ENCODE assay signal across 24 cellular contexts in the genomic region with DNA sequence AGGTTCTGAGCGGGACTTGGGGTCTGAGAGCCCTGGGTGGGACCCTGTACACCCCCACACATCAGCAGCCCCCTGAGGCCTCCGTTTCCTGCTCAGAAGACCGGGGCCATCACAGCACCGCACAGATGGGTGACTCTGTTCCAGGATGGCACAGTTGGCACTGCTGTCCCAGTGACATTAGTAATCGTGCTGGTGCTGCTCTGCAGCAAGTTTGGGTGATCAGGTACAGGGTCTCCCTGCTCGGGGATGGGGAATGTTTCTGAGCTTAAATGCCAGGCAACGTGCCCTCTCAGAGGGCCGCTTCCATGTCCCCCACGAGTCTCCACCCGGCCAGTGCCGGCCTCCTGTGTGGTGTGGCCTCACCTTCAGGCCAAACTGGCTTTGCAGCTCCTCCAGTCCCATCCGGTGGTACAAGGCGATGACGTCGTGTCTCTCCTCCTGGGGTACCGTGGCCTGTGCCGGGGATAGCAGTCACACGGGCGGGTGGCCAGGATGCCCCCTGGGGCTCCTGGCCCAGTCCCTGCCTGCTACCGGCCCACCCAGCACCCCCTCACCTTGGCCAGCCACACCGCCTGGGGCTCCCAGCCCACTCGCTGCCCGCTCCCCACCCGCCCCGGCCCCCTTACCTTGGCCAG. TPM values are rescaled to one million over a fixed set of nuclear protein-coding genes. Genes with fewer than 3 reads are reported as not detected.
A peak's percentile ranks its signal among the peaks of the same experiment; 100 is the strongest.
DNase-seq lines count a peak whose midpoint lies in the region; FAIRE-seq and TF ChIP-seq lines count a peak whose summit lies in the region.
"Had no signal": no experiment of that assay in that cellular context is flagged by ENCODE, and none has a peak within 500 bp of the region (broad histone marks: within the 10 kb centered on the region; RNA-seq: fewer than 3 reads in every experiment).

No MANE protein-coding gene starts in this region.

- H3K27me3 Mint-ChIP-seq in activated naive CD4-positive, alpha-beta T cell treated with anti-CD3 and anti-CD28 coated beads, Interleukin-2, amount 10 ng/mL, durations not matched to agents 7 days and 5 days = peaks cover 14% of the 10 kb centered on the region
- no peaks in the 10 kb centered on the region for H3K27me3 Mint-ChIP-seq in activated naive CD4-positive, alpha-beta T cell treated with anti-CD3 and anti-CD28 coated beads for 36 hours (ENCODE audit: low read depth)
- H3K27me3 Mint-ChIP-seq in CD14-positive monocyte (ENCODE audit: low read depth in 3 of 3) = peaks cover 0 to 13% (median 7%) of the 10 kb centered on the region in 3 donors

- no peaks in the 10 kb centered on the region for H3K4me1 ChIP-seq in kidney (ENCODE audit: control insufficient read depth in 1 of 2, insufficient read depth in 1 of 2, low read depth in 1 of 2, low read length in 2 of 2)
- H3K4me1 ChIP-seq in testis = peaks cover 8% of the 10 kb centered on the region
- peaks cover 7 to 12% (median 9%) of the 10 kb centered on the region in 4 donors for H3K4me1 ChIP-seq in esophagus muscularis mucosa
- H3K4me1 ChIP-seq: BE2C had no signal

- H3K4me3 Mint-ChIP-seq in activated naive CD4-positive, alpha-beta T cell treated with anti-CD3 and anti-CD28 coated beads, Interleukin-2, amount 10 ng/mL, durations not matched to agents 7 days and 5 days = no peak overlapping the region
- no peak overlapping the region for H3K4me3 Mint-ChIP-seq in activated naive CD4-positive, alpha-beta T cell treated with anti-CD3 and anti-CD28 coated beads for 36 hours
- H3K4me3 Mint-ChIP-seq in CD14-positive monocyte = no peak overlapping the region
- H3K4me3 Mint-ChIP-seq: CD8-positive, alpha-beta T cell had no signal

- H3K36me3 ChIP-seq in kidney (ENCODE audit: control insufficient read depth in 1 of 2, insufficient read depth in 2 of 2, low read length in 2 of 2) (no peaks in the 10 kb centered on the region), testis (ENCODE audit: low read depth, missing control alignments) (no peaks in the 10 kb centered on the region), esophagus muscularis mucosa (no peaks in the 10 kb centered on the region)
- H3K36me3 ChIP-seq: BE2C had no signal

- H3K4me3 ChIP-seq in kidney (ENCODE audit: low read length in 2 of 2) (no peak overlapping the region), testis (no peak overlapping the region), esophagus muscularis mucosa (no peak overlapping the region)
- H3K4me3 ChIP-seq: GM12878 had no signal

- no peak overlapping the region for H3K9ac ChIP-seq in kidney (ENCODE audit: low read length in 2 of 2)

- H3K27ac Mint-ChIP-seq in activated naive CD4-positive, alpha-beta T cell treated with anti-CD3 and anti-CD28 coated beads, Interleukin-2, amount 10 ng/mL, durations not matched to agents 7 days and 5 days = no peak overlapping the region
- H3K27ac Mint-ChIP-seq in activated naive CD4-positive, alpha-beta T cell treated with anti-CD3 and anti-CD28 coated beads for 36 hours = no peak overlapping the region
- peak overlapping the region in 1 of 7 donors; percentile 45 for H3K27ac Mint-ChIP-seq in CD14-positive monocyte
- H3K27ac Mint-ChIP-seq: CD8-positive, alpha-beta T cell had no signal

- H3K27me3 ChIP-seq in testis (no peaks in the 10 kb centered on the region), esophagus muscularis mucosa (peaks cover 0 to 57% (median 0%) of the 10 kb centered on the region in 4 donors)
- H3K27me3 ChIP-seq: BE2C had no signal

- peaks cover 4% of the 10 kb centered on the region for H3K9me3 Mint-ChIP-seq in activated naive CD4-positive, alpha-beta T cell treated with anti-CD3 and anti-CD28 coated beads, Interleukin-2, amount 10 ng/mL, durations not matched to agents 7 days and 5 days
- H3K9me3 Mint-ChIP-seq in activated naive CD4-positive, alpha-beta T cell treated with anti-CD3 and anti-CD28 coated beads for 36 hours = peaks cover 1% of the 10 kb centered on the region
- H3K9me3 Mint-ChIP-seq in CD14-positive monocyte = peaks cover 0 to 5% (median 2%) of the 10 kb centered on the region in 7 donors
- H3K9me3 Mint-ChIP-seq: CD8-positive, alpha-beta T cell had no signal

- CTCF ChIA-PET in activated naive CD4-positive, alpha-beta T cell treated with anti-CD3 and anti-CD28 coated beads, Interleukin-2, amount 10 ng/mL, durations not matched to agents 7 days and 5 days (lab: Charles Lee) = no interaction called here
- CTCF ChIA-PET in activated naive CD4-positive, alpha-beta T cell treated with anti-CD3 and anti-CD28 coated beads for 36 hours (lab: Charles Lee) = no interaction called here

- TF ChIP-seq CTCF in CD14-positive monocyte (IDR thresholded peaks at IDR 0.05) (no peak), kidney (IDR thresholded peaks at IDR 0.05; ENCODE audit: borderline replicate concordance, extremely low read depth, insufficient read depth) (no peak), testis (IDR thresholded peaks at IDR 0.05) (no peak), esophagus muscularis mucosa (IDR thresholded peaks at IDR 0.05) (no peak)

- FAIRE-seq in kidney (lab: Jason Lieb, UNC) = no peak
- FAIRE-seq: A204.1, GM12878, GM18507 had no signal

- peak; percentile 14 for DNase-seq in activated naive CD4-positive, alpha-beta T cell treated with anti-CD3 and anti-CD28 coated beads, Interleukin-2, amount 10 ng/mL, durations not matched to agents 7 days and 5 days
- no peak for DNase-seq in activated naive CD4-positive, alpha-beta T cell treated with anti-CD3 and anti-CD28 coated beads for 36 hours
- DNase-seq in CD14-positive monocyte (ENCODE audit: low spot score) = peak; percentile 43
- peak; percentile 68 for DNase-seq in kidney
- peak; percentile 7 for DNase-seq in testis
- no peak for DNase-seq in esophagus muscularis mucosa (ENCODE audit: extremely low spot score)
- no peak for DNase-seq in iPS-NIHi7 (ENCODE audit: extremely low spot score)
- no peak for DNase-seq in RPMI8226
- DNase-seq: BE2C; Calu3; CD8-positive, alpha-beta T cell; DMS53; EL; GOT3; NCI-H1105; NCI-H1694; NCI-H2107; NCI-H2227 treated with DMSO at 0.1 percent for 48 hours; NCI-H524; NCI-H82 had no signal

- no peaks in the 10 kb centered on the region for H3K4me1 Mint-ChIP-seq in activated naive CD4-positive, alpha-beta T cell treated with anti-CD3 and anti-CD28 coated beads, Interleukin-2, amount 10 ng/mL, durations not matched to agents 7 days and 5 days
- no peaks in the 10 kb centered on the region for H3K4me1 Mint-ChIP-seq in activated naive CD4-positive, alpha-beta T cell treated with anti-CD3 and anti-CD28 coated beads for 36 hours (ENCODE audit: low read depth)
- H3K4me1 Mint-ChIP-seq in CD14-positive monocyte = no peaks in the 10 kb centered on the region

- no peaks in the 10 kb centered on the region for H3K36me3 Mint-ChIP-seq in activated naive CD4-positive, alpha-beta T cell treated with anti-CD3 and anti-CD28 coated beads, Interleukin-2, amount 10 ng/mL, durations not matched to agents 7 days and 5 days
- H3K36me3 Mint-ChIP-seq in activated naive CD4-positive, alpha-beta T cell treated with anti-CD3 and anti-CD28 coated beads for 36 hours (ENCODE audit: low read depth) = no peaks in the 10 kb centered on the region
- no peaks in the 10 kb centered on the region for H3K36me3 Mint-ChIP-seq in CD14-positive monocyte
- H3K36me3 Mint-ChIP-seq: CD8-positive, alpha-beta T cell had no signal

- H3K9me3 ChIP-seq in kidney (ENCODE audit: control insufficient read depth in 1 of 2, low read length in 2 of 2) (no peaks in the 10 kb centered on the region), testis (no peaks in the 10 kb centered on the region), esophagus muscularis mucosa (peaks cover 0 to 24% (median 3%) of the 10 kb centered on the region in 4 donors)
- H3K9me3 ChIP-seq: BE2C had no signal

- H3K27ac ChIP-seq in kidney (ENCODE audit: low read depth in 2 of 2, low read length in 2 of 2) = no peak overlapping the region
- no peak overlapping the region for H3K27ac ChIP-seq in testis
- H3K27ac ChIP-seq in esophagus muscularis mucosa (replicated peaks in 1 of 4) = no peak overlapping the region

- TF ChIP-seq POLR2A in testis (IDR thresholded peaks at IDR 0.05) (no peak), esophagus muscularis mucosa (IDR thresholded peaks at IDR 0.05; ENCODE audit: low read depth) (no peak)

- 91 to 92% methylated on average over 8 to 24 of the region's 25 CpGs for WGBS in testis, 2 donors
- 85% methylated on average over 11 of the region's 25 CpGs for WGBS in esophagus muscularis mucosa

- intact Hi-C loops in activated naive CD4-positive, alpha-beta T cell treated with anti-CD3 and anti-CD28 coated beads for 36 hours (cut with micrococcal nuclease) = no loop called here
- intact Hi-C loops in CD14-positive monocyte (cut with micrococcal nuclease) = no loop called here
- intact Hi-C loops in kidney (cut with DNase I) = no loop called here
- intact Hi-C loops in testis (cut with DNase I; ENCODE audit: low total_unique reads) = no loop called here
- intact Hi-C loops in esophagus muscularis mucosa (cut with DNase I) = no loop called here

- no peak for TF ChIP-seq EP300 in esophagus muscularis mucosa (IDR thresholded peaks at IDR 0.05)

RNA-seq across cellular contexts. Expression of gene PRXL2B, which starts 17.1 kb away (rescaled TPM):
- 10 to 100 TPM; 21.8 to 22.1 TPM for total RNA-seq in activated naive CD4-positive, alpha-beta T cell treated with anti-CD3 and anti-CD28 coated beads for 36 hours
- polyA plus RNA-seq in CD14-positive monocyte (1 to 10 TPM; 3.6 to 6.0 TPM), kidney (ENCODE audit: insufficient read depth, low read depth, low replicate concordance) (25.6 TPM), testis (ENCODE audit: insufficient read depth, low read depth, low replicate concordance) (16.5 TPM)
- total RNA-seq in kidney (39.5 TPM), testis (10 to 100 TPM; 20.9 to 25.1 TPM), esophagus muscularis mucosa (10 to 100 TPM in 3 of 4 donors, 1 to 10 TPM in 1; 7.9 to 18.8 (median 14.8) TPM)

RNA-seq across cellular contexts. Expression of gene MMEL1, which starts 29.2 kb away (rescaled TPM):
- 1 to 10 TPM; 1.2 to 1.5 TPM for total RNA-seq in activated naive CD4-positive, alpha-beta T cell treated with anti-CD3 and anti-CD28 coated beads for 36 hours
- polyA plus RNA-seq in CD14-positive monocyte (1 to 10 TPM; 1.1 to 4.4 TPM), kidney (ENCODE audit: insufficient read depth, low read depth, low replicate concordance) (8.5 TPM), testis (ENCODE audit: insufficient read depth, low read depth, low replicate concordance) (36.4 TPM)
- total RNA-seq in kidney (4.0 TPM), testis (10 to 100 TPM; 17.2 to 18.8 TPM), esophagus muscularis mucosa (1 to 10 TPM in 1 of 4 donors, under 1 TPM in 2, not detected in 1; 0.78 to 1.7 (median 0.80) TPM)
- total RNA-seq: GM12878, LHCN-M2 had no signal

RNA-seq across cellular contexts. Expression of gene TNFRSF14, which starts 47.5 kb away (rescaled TPM):
- total RNA-seq in activated naive CD4-positive, alpha-beta T cell treated with anti-CD3 and anti-CD28 coated beads for 36 hours = 100 to 1,000 TPM; 120 to 123 TPM
- polyA plus RNA-seq in CD14-positive monocyte (10 to 100 TPM; 62.1 to 64.4 TPM), kidney (ENCODE audit: insufficient read depth, low read depth, low replicate concordance) (99.1 TPM), testis (ENCODE audit: insufficient read depth, low read depth, low replicate concordance) (26.0 TPM)
- total RNA-seq in kidney (95.0 TPM), testis (10 to 100 TPM; 39.0 to 45.1 TPM), esophagus muscularis mucosa (10 to 100 TPM; 26.2 to 49.2 (median 42.5) TPM)

Comparison
In these comparisons a context has a peak if more than half of its experiments do, and no peak if none do; other contexts are left out.
1. DNase-seq: peak in activated naive CD4-positive, alpha-beta T cell treated with anti-CD3 and anti-CD28 coated beads, Interleukin-2, amount 10 ng/mL, durations not matched to agents 7 days and 5 days (single experiment), CD14-positive monocyte (single experiment), kidney (single experiment) and testis (single experiment); none in activated naive CD4-positive, alpha-beta T cell treated with anti-CD3 and anti-CD28 coated beads for 36 hours (single experiment), esophagus muscularis mucosa (single experiment), iPS-NIHi7 (single experiment) and RPMI8226 (single experiment).